ENCODE assay signal across 10 cellular contexts in the genomic region with DNA sequence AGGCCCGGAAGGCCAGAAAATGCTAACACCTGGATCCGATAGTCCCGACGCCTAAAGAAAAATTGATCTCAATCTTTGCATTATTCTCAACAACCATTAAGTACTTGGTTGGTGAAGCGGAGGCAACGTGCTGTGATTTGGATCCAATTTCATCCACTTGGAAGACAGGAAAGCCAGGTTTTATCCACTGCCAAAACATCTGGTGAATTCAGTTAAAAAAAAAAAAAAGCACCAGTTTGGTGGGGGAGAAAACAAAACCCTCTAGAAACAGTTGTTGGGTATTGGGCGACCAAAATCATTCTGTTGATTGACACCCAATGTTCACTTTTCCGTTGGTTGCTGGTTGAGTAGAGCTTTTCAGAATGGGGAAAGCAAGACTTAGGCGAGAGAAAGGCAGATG. TPM values are rescaled to one million over a fixed set of nuclear protein-coding genes. Genes with fewer than 3 reads are reported as not detected.
DNase-seq lines count a peak whose midpoint lies in the region; ATAC-seq, FAIRE-seq and TF ChIP-seq lines count a peak whose summit lies in the region.
"Had no signal": no experiment of that assay in that cellular context is flagged by ENCODE, and none has a peak within 500 bp of the region (broad histone marks: within the 10 kb centered on the region; RNA-seq: fewer than 3 reads in every experiment).

No MANE protein-coding gene starts in this region.

- no peaks in the 10 kb centered on the region for H3K9me1 ChIP-seq in keratinocyte (ENCODE audit: control insufficient read depth, extremely low read depth, insufficient read depth, low read length)

- peak overlapping the region; percentile 45 for H3K4me3 Mint-ChIP-seq in activated naive CD4-positive, alpha-beta T cell treated with anti-CD3 and anti-CD28 coated beads for 36 hours

- no peaks in the 10 kb centered on the region for H3K9me3 Mint-ChIP-seq in activated naive CD4-positive, alpha-beta T cell treated with anti-CD3 and anti-CD28 coated beads for 36 hours
- H3K9me3 Mint-ChIP-seq in activated naive CD4-positive, alpha-beta T cell treated with anti-CD3 and anti-CD28 coated beads, Interleukin-2, amount 50 U/mL, for 72 hours = peaks cover 3 to 6% of the 10 kb centered on the region in 2 donors

- H3K4me2 ChIP-seq in keratinocyte (ENCODE audit: control insufficient read depth, extremely low read depth, insufficient read depth, low read depth, low read length) = peak overlapping the region; percentile 88

- intact Hi-C loops in activated naive CD4-positive, alpha-beta T cell treated with anti-CD3 and anti-CD28 coated beads for 36 hours (cut with micrococcal nuclease) = no loop called here

- peak overlapping the region; percentile 39 for H3K27ac Mint-ChIP-seq in activated naive CD4-positive, alpha-beta T cell treated with anti-CD3 and anti-CD28 coated beads for 36 hours
- H3K27ac Mint-ChIP-seq in activated naive CD4-positive, alpha-beta T cell treated with anti-CD3 and anti-CD28 coated beads, Interleukin-2, amount 50 U/mL, for 72 hours = peak overlapping the region; percentile 25 to 83

- TF ChIP-seq CTCF in keratinocyte (optimal IDR thresholded peaks at IDR 0.05 in 1 of 3, IDR thresholded peaks at IDR 0.05 in 1 of 3, conservative IDR thresholded peaks at IDR 0.05 in 1 of 3; ENCODE audit: extremely low read depth in 1 of 3, insufficient read depth in 2 of 3, low read length in 3 of 3) (no peak), tibial nerve (IDR thresholded peaks at IDR 0.05) (no peak)

- no peaks in the 10 kb centered on the region for H3K36me3 Mint-ChIP-seq in activated naive CD4-positive, alpha-beta T cell treated with anti-CD3 and anti-CD28 coated beads for 36 hours (ENCODE audit: low read depth)
- peaks cover 9 to 10% of the 10 kb centered on the region in 2 donors for H3K36me3 Mint-ChIP-seq in activated naive CD4-positive, alpha-beta T cell treated with anti-CD3 and anti-CD28 coated beads, Interleukin-2, amount 50 U/mL, for 72 hours
- H3K36me3 Mint-ChIP-seq: CD4-positive, alpha-beta memory T cell had no signal

- TF ChIP-seq EP300 in tibial nerve (IDR thresholded peaks at IDR 0.05) = no peak

- no peak for TF ChIP-seq POLR2A in tibial nerve (IDR thresholded peaks at IDR 0.05)

- H3K36me3 ChIP-seq in keratinocyte (ENCODE audit: control insufficient read depth in 2 of 2, extremely low read depth in 1 of 2, insufficient read depth in 2 of 2, low read length in 2 of 2) (no peaks in the 10 kb centered on the region), tibial nerve (no peaks in the 10 kb centered on the region)

- H3K4me3 ChIP-seq in keratinocyte (ENCODE audit: control insufficient read depth in 2 of 3, extremely low read depth in 1 of 3, insufficient read depth in 2 of 3, low read depth in 1 of 3, low read length in 3 of 3) (peak overlapping the region in 2 of 3 experiments; percentile 53 to 65), tibial nerve (no peak overlapping the region)

- no peaks in the 10 kb centered on the region for H3K79me2 ChIP-seq in keratinocyte (ENCODE audit: control insufficient read depth, insufficient read depth, low read length)

- no peaks in the 10 kb centered on the region for H4K20me1 ChIP-seq in keratinocyte (ENCODE audit: control insufficient read depth, extremely low read depth, insufficient read depth, low read length)

- DNase-seq in activated naive CD4-positive, alpha-beta T cell treated with anti-CD3 and anti-CD28 coated beads for 36 hours = no peak
- DNase-seq in activated naive CD4-positive, alpha-beta T cell treated with Interleukin-2 at 50 U/mL for 16 hours = no peak
- DNase-seq in activated naive CD4-positive, alpha-beta T cell treated with anti-CD3 and anti-CD28 coated beads, Interleukin-2, amount 50 U/mL, for 72 hours (ENCODE audit: low spot score in 2 of 2) = no peak
- no peak for DNase-seq in keratinocyte (ENCODE audit: low read depth, low spot score)
- DNase-seq in tibial nerve (ENCODE audit: low spot score in 2 of 2) = no peak
- DNase-seq in RPMI8226 = no peak
- DNase-seq: CD4-positive, alpha-beta memory T cell; midbrain had no signal

- CTCF ChIA-PET in activated naive CD4-positive, alpha-beta T cell treated with anti-CD3 and anti-CD28 coated beads for 36 hours (lab: Charles Lee) = no interaction called here

- peak overlapping the region; percentile 83 for H2AFZ ChIP-seq in keratinocyte (ENCODE audit: control insufficient read depth, low read length)

- no peak for ATAC-seq in activated naive CD4-positive, alpha-beta T cell treated with anti-CD3 and anti-CD28 coated beads, Interleukin-2, amount 50 U/mL, for 72 hours
- ATAC-seq in HG03520 (IDR thresholded peaks at IDR 0.05; ENCODE audit: unreplicated experiment) (no peak), GM21529 (IDR thresholded peaks at IDR 0.05; ENCODE audit: unreplicated experiment) (no peak)

- H3K4me1 ChIP-seq in keratinocyte (ENCODE audit: control insufficient read depth, extremely low read depth, insufficient read depth, low read length) (peaks cover 31% of the 10 kb centered on the region), tibial nerve (peaks cover 0 to 37% (median 24%) of the 10 kb centered on the region in 4 donors)

- dilution Hi-C loops in keratinocyte (cut with MboI; ENCODE audit: extremely low pct_ligation_motif_present, low sequenced_read_pairs) = no loop called here

- H3K9me3 ChIP-seq in keratinocyte (ENCODE audit: control insufficient read depth, low read depth, low read length) = no peaks in the 10 kb centered on the region
- no peaks in the 10 kb centered on the region for H3K9me3 ChIP-seq in tibial nerve

- peak; percentile 61 for FAIRE-seq in keratinocyte (lab: Jason Lieb, UNC)

- H3K27me3 ChIP-seq in keratinocyte (ENCODE audit: control insufficient read depth, extremely low read depth, insufficient read depth, low read length) (no peaks in the 10 kb centered on the region), tibial nerve (no peaks in the 10 kb centered on the region)

- peak overlapping the region; percentile 66 for H3K9ac ChIP-seq in keratinocyte (ENCODE audit: control insufficient read depth, extremely low read depth, insufficient read depth, low read length)

- peaks cover 31% of the 10 kb centered on the region for H3K4me1 Mint-ChIP-seq in activated naive CD4-positive, alpha-beta T cell treated with anti-CD3 and anti-CD28 coated beads for 36 hours (ENCODE audit: low read depth)

- H3K27ac ChIP-seq in keratinocyte (ENCODE audit: control insufficient read depth, insufficient read depth, low read length) (peak overlapping the region; percentile 89), tibial nerve (peak overlapping the region; percentile 48 to 82 (median 66))

- no peaks in the 10 kb centered on the region for H3K27me3 Mint-ChIP-seq in activated naive CD4-positive, alpha-beta T cell treated with anti-CD3 and anti-CD28 coated beads for 36 hours (ENCODE audit: low read depth)

- 57 to 66% methylated on average over 9 of the region's 9 CpGs for WGBS in tibial nerve, 2 donors

RNA-seq across cellular contexts. Expression of a gene that starts 41.8 kb away (rescaled TPM):
- 10 to 100 TPM; 42.4 to 46.0 TPM for total RNA-seq in activated naive CD4-positive, alpha-beta T cell treated with anti-CD3 and anti-CD28 coated beads for 36 hours
- 10 to 100 TPM; 54.2 to 64.0 TPM for total RNA-seq in activated naive CD4-positive, alpha-beta T cell treated with anti-CD3 and anti-CD28 coated beads, Interleukin-2, amount 50 U/mL, for 72 hours
- polyA plus RNA-seq in keratinocyte = 25.9 to 31.7 TPM (median 28.2 TPM) in 3 replicates
- polyA plus RNA-seq in keratinocyte (2011; ENCODE audit: low read depth) = 25.4 TPM
- polyA plus RNA-seq in keratinocyte (2011; cell fraction: cytosol; rRNA removed) = 17.3 and 28.0 TPM in 2 replicates
- 56.7 and 69.2 TPM in 2 replicates for polyA plus RNA-seq in keratinocyte (2011; cell fraction: nucleus; rRNA removed)
- 19.9 and 27.2 TPM in 2 replicates for polyA plus RNA-seq in keratinocyte (2012; ENCODE audit: low replicate concordance)
- 57.7 to 176 TPM (median 96.7 TPM) in 3 replicates for polyA minus RNA-seq in keratinocyte
- polyA minus RNA-seq in keratinocyte (2011; cell fraction: cytosol; rRNA and poly(A)+ RNA removed) = 37.2 TPM
- polyA minus RNA-seq in keratinocyte (2011; cell fraction: nucleus; rRNA and poly(A)+ RNA removed) = 132 and 288 TPM in 2 replicates
- total RNA-seq in tibial nerve = 100 to 1,000 TPM; 138 to 234 (median 218) TPM

Comparison
In these comparisons a context has a peak if more than half of its experiments do, and no peak if none do; other contexts are left out.
1. H3K4me3 ChIP-seq: peak in keratinocyte (2 of 3); none in tibial nerve (0 of 4).